In the genomic region with DNA sequence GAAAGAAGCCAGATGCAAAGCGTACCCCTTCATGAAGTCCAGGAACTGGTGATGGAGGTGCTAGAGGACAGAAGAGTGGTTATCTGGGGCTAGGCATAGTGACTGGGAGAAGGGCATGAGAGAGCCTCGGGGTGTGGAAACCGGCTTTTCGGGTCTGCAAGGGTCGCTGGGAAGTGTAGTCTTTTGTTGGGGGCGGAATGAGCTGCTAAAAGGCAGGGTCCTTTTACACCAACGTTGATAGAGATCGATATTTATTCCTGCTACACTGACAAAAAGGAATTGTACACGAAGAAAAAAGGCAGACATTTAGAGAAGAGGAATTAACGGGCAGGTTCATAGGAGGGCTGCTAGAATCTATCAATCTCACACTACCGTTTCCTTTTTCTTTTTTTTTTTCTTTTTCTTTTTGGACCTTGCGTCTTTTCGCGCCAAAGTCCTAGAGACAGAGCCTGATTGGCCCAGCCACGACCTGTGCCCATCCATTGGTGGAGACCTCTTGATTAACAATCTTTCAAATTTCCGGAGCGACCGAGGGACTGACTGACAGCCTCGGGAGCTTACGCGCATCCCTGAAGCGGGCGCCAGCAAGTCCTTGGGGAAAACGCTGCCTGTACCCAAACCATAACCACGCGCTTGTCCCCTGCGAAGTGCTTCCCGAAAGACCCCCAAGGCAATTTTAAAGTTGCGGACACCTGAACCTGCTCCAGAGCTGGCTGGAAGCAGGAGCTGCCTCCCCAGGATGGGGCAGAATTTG, we compare ENCODE assay signal across 8 cellular contexts. TPM values are rescaled to one million over a fixed set of nuclear protein-coding genes. Genes with fewer than 3 reads are reported as not detected.
A peak's percentile ranks its signal among the peaks of the same experiment; 100 is the strongest.
DNase-seq lines count a peak whose midpoint lies in the region; TF ChIP-seq lines count a peak whose summit lies in the region.

No MANE protein-coding gene starts in this region.

- H3K4me3 ChIP-seq in GM23248 (peak overlapping the region; percentile 83), fibroblast of villous mesenchyme (ENCODE audit: low read depth, low read length) (peak overlapping the region; percentile 73), neuron (ENCODE audit: low read length) (peak overlapping the region; percentile 72)

- no peaks in the 10 kb centered on the region for H3F3A ChIP-seq in GM23248 (ENCODE audit: insufficient read depth)

- no peaks in the 10 kb centered on the region for H4K20me1 ChIP-seq in GM23248 (ENCODE audit: insufficient read depth)

- in situ Hi-C loops in GM23248 (cut with MboI) = loop anchor here (25.0 kb wide), 1 partner anchor 88 kb away; no protein-coding TSS in a partner anchor

- 0 to 2% methylated on average over 29 of the region's 29 CpGs for WGBS in GM23248 (ENCODE audit: low coverage in 1 of 2, low lambda C conversion rate in 2 of 2, missing lambda C conversion rate in 2 of 2), 2 experiments

- peak overlapping the region; percentile 90 for H2AFZ ChIP-seq in GM23248
- H2AFZ ChIP-seq in neuron (ENCODE audit: low read depth, low read length) = peak overlapping the region; percentile 86

- no peaks in the 10 kb centered on the region for H3K4me1 ChIP-seq in GM23248 (ENCODE audit: insufficient read depth)
- H3K4me1 ChIP-seq in neuron (ENCODE audit: insufficient read depth, low read length) = no peaks in the 10 kb centered on the region

- H3K27me3 ChIP-seq in GM23248 (replicated peaks; ENCODE audit: insufficient read depth) = no peaks in the 10 kb centered on the region
- H3K27me3 ChIP-seq in neuron (ENCODE audit: insufficient read depth, low read length) = no peaks in the 10 kb centered on the region

- peak overlapping the region; percentile 61 for H3K9ac ChIP-seq in GM23248

- H3K4me2 ChIP-seq in GM23248 (ENCODE audit: unreplicated experiment) = peak overlapping the region; percentile 92

- TF ChIP-seq CTCF in fibroblast of villous mesenchyme (IDR thresholded peaks at IDR 0.05; ENCODE audit: insufficient read depth, low read depth, low read length) = no peak

- H3K9me3 ChIP-seq in GM23248 (ENCODE audit: low read depth) (no peaks in the 10 kb centered on the region), KOPT-K1 (ENCODE audit: insufficient read depth, low read length, poor library complexity, severe bottlenecking) (no peaks in the 10 kb centered on the region), neuron (ENCODE audit: low read length) (no peaks in the 10 kb centered on the region)

- no peaks in the 10 kb centered on the region for H3K79me2 ChIP-seq in GM23248 (ENCODE audit: insufficient read depth)

- no peak overlapping the region for H3K27ac ChIP-seq in GM23248
- H3K27ac ChIP-seq in KOPT-K1 (ENCODE audit: low read depth, low read length, poor library complexity, severe bottlenecking) = peak overlapping the region; percentile 79

- no peaks in the 10 kb centered on the region for H3K9me2 ChIP-seq in GM23248 (ENCODE audit: insufficient read depth)

- DNase-seq in EH (ENCODE audit: low read depth) = peak; percentile 84
- DNase-seq in GM23248 = peak; percentile 91
- DNase-seq in RPMI7951 (ENCODE audit: low read depth) = peak; percentile 85
- DNase-seq in activated T-helper 1 cell treated with anti-CD3 and anti-CD28 coated beads, Interleukin-2, amount 50 U/mL, for 16 hours (ENCODE audit: low read depth in 1 of 2, low spot score in 1 of 2) = peak; percentile 13 to 40
- DNase-seq in fibroblast of villous mesenchyme (ENCODE audit: low read depth) = peak; percentile 68
- DNase-seq in superior temporal gyrus (ENCODE audit: extremely low spot score) = peak; percentile 75

- no peaks in the 10 kb centered on the region for H3K36me3 ChIP-seq in GM23248 (ENCODE audit: low read depth)
- H3K36me3 ChIP-seq in KOPT-K1 (ENCODE audit: insufficient read depth, low read length) = no peaks in the 10 kb centered on the region
- no peaks in the 10 kb centered on the region for H3K36me3 ChIP-seq in neuron (ENCODE audit: insufficient read depth, low read length)

RNA-seq across cellular contexts. Expression of a gene that starts 27.7 kb away (rescaled TPM):
- 34.7 and 34.8 TPM in 2 replicates for total RNA-seq in GM23248 (2014; rRNA removed; shearing (Covaris generic))
- 36.9 and 37.3 TPM in 2 replicates for polyA plus RNA-seq in GM23248 (2016; fragmentation: Nextera tagmentation; extraction: Ambion mirVana)
- 15.9 and 16.3 TPM in 2 replicates for total RNA-seq in RPMI7951 (2014; rRNA removed; shearing (Covaris generic))
- total RNA-seq in fibroblast of villous mesenchyme = 12.2 and 15.1 TPM in 2 replicates

RNA-seq across cellular contexts. Expression of a gene that starts 56.3 kb away (rescaled TPM):
- total RNA-seq in GM23248 (2014; rRNA removed; shearing (Covaris generic)) = 154 and 161 TPM in 2 replicates
- 70.6 and 75.1 TPM in 2 replicates for polyA plus RNA-seq in GM23248 (2016; fragmentation: Nextera tagmentation; extraction: Ambion mirVana)
- 133 and 152 TPM in 2 replicates for total RNA-seq in RPMI7951 (2014; rRNA removed; shearing (Covaris generic))
- total RNA-seq in fibroblast of villous mesenchyme = 258 and 297 TPM in 2 replicates

Comparison
In these comparisons a context has a peak if more than half of its experiments do, and no peak if none do; other contexts are left out.
1. DNase-seq: peak in every context shown above with its lines; median percentile 91 in GM23248; 85 in RPMI7951; 84 in EH; 75 in superior temporal gyrus; 68 in fibroblast of villous mesenchyme; 26 in activated T-helper 1 cell treated with anti-CD3 and anti-CD28 coated beads, Interleukin-2, amount 50 U/mL, for 16 hours.